Comparison of ENCODE assay signal across 8 cellular contexts in genomic region chr6:30716879-30717128, GRCh38. TPM values are rescaled to one million over a fixed set of nuclear protein-coding genes. Genes with fewer than 3 reads are reported as not detected.
DNase-seq lines count a peak whose midpoint lies in the region; ATAC-seq and TF ChIP-seq lines count a peak whose summit lies in the region.

No MANE protein-coding gene starts in this region.

- ATAC-seq in activated B cell treated with CpG ODN at 0.5 μM for 24 hours (ENCODE audit: low read depth) (no peak), GM19395 (IDR thresholded peaks at IDR 0.05; ENCODE audit: unreplicated experiment) (no peak)

- H3K27ac ChIP-seq in skeletal muscle tissue (ENCODE audit: low read depth, low read length) = peak overlapping the region; percentile 96

- peaks cover 57% of the 10 kb centered on the region for H3K4me1 Mint-ChIP-seq in activated B cell treated with CpG ODN at 0.5 μM for 24 hours
- H3K4me1 Mint-ChIP-seq in glutamatergic neuron (ENCODE audit: low read depth, unreplicated experiment) = peaks cover 10% of the 10 kb centered on the region

- POLR2A ChIA-PET in activated B cell treated with CpG ODN at 0.5 μM for 24 hours (lab: Charles Lee) = interaction anchor here (0.6 to 22.6 kb wide), 25 partner anchors 11 to 977 kb away, joined by 3 to 697 read pairs (median 5); partner anchors contain the start of genes ABCF1, DHX16, GNL1 and GTF2H4

- H3K9ac ChIP-seq in skeletal muscle tissue (ENCODE audit: low read depth in 1 of 3, low read length in 3 of 3) = peak overlapping the region; percentile 76 to 90 (median 87)

- DNase-seq in H7 = no peak
- DNase-seq in activated B cell treated with CpG ODN at 0.5 μM for 24 hours = no peak
- no peak for DNase-seq in glutamatergic neuron
- DNase-seq in GM20000 (ENCODE audit: low spot score) = no peak
- DNase-seq in SHP77 (lab: John Stamatoyannopoulos, UW) = no peak
- no peak for DNase-seq in KG1 (lab: John Stamatoyannopoulos, UW)

- H3K9me3 Mint-ChIP-seq in activated B cell treated with CpG ODN at 0.5 μM for 24 hours = no peaks in the 10 kb centered on the region
- H3K9me3 Mint-ChIP-seq in glutamatergic neuron (ENCODE audit: unreplicated experiment) = peaks cover 25% of the 10 kb centered on the region

- H3K27me3 Mint-ChIP-seq in activated B cell treated with CpG ODN at 0.5 μM for 24 hours (no peaks in the 10 kb centered on the region), glutamatergic neuron (ENCODE audit: unreplicated experiment) (peaks cover 33% of the 10 kb centered on the region)

- CTCF ChIA-PET in activated B cell treated with CpG ODN at 0.5 μM for 24 hours (lab: Charles Lee) = interaction anchor here (0.7 to 3.1 kb wide), 6 partner anchors 14 to 175 kb away, joined by 3 to 22 read pairs (median 6); no protein-coding TSS in a partner anchor

- H3K27ac Mint-ChIP-seq in activated B cell treated with CpG ODN at 0.5 μM for 24 hours = peak overlapping the region; percentile 99
- H3K27ac Mint-ChIP-seq in glutamatergic neuron (ENCODE audit: unreplicated experiment) = peak overlapping the region; percentile 98

- H3K36me3 Mint-ChIP-seq in activated B cell treated with CpG ODN at 0.5 μM for 24 hours (ENCODE audit: low read depth) (peaks cover 51% of the 10 kb centered on the region), glutamatergic neuron (ENCODE audit: unreplicated experiment) (peaks cover 23% of the 10 kb centered on the region)

- H3K9me3 ChIP-seq in skeletal muscle tissue (ENCODE audit: control insufficient read depth in 3 of 3, low read length in 3 of 3) = no peaks in the 10 kb centered on the region

- no peaks in the 10 kb centered on the region for H3K27me3 ChIP-seq in H7 (ENCODE audit: control insufficient read depth, insufficient read depth, low read length)
- H3K27me3 ChIP-seq in skeletal muscle tissue (ENCODE audit: control insufficient read depth in 3 of 3, insufficient read depth in 3 of 3, low read length in 3 of 3) = no peaks in the 10 kb centered on the region

- intact Hi-C loops in activated B cell treated with CpG ODN at 0.5 μM for 24 hours (cut with micrococcal nuclease) = loop anchor here (1.0 kb wide), 4 partner anchors 30 to 161 kb away; partner anchors contain the start of genes GNL1, MRPS18B and PPP1R10

- H3K36me3 ChIP-seq in H7 (replicated peaks; ENCODE audit: control insufficient read depth, insufficient read depth, low read length) = peaks cover 24% of the 10 kb centered on the region
- peaks cover 28 to 32% (median 29%) of the 10 kb centered on the region in 3 donors for H3K36me3 ChIP-seq in skeletal muscle tissue (ENCODE audit: control insufficient read depth in 3 of 3, insufficient read depth in 3 of 3, low read length in 3 of 3)

- H3K4me3 ChIP-seq in H7 (ENCODE audit: insufficient read depth, low read depth, low read length) = peak overlapping the region; percentile 77
- peak overlapping the region; percentile 88 to 93 (median 90) for H3K4me3 ChIP-seq in skeletal muscle tissue (ENCODE audit: low read length in 3 of 3)

- peak overlapping the region; percentile 99 for H3K4me3 Mint-ChIP-seq in activated B cell treated with CpG ODN at 0.5 μM for 24 hours
- H3K4me3 Mint-ChIP-seq in glutamatergic neuron (ENCODE audit: unreplicated experiment) = peak overlapping the region; percentile 97

- peaks cover 9 to 18% (median 15%) of the 10 kb centered on the region in 3 donors for H3K4me1 ChIP-seq in skeletal muscle tissue (ENCODE audit: control insufficient read depth in 3 of 3, insufficient read depth in 3 of 3, low read length in 3 of 3)

- TF ChIP-seq CTCF in activated B cell treated with CpG ODN at 0.5 μM for 24 hours (IDR thresholded peaks at IDR 0.05) = no peak
- no peak for TF ChIP-seq CTCF in glutamatergic neuron (IDR thresholded peaks at IDR 0.05; ENCODE audit: partially characterized antibody, unreplicated experiment)
- no peak for TF ChIP-seq CTCF in GM20000 (IDR thresholded peaks at IDR 0.05; ENCODE audit: extremely low read depth, missing control alignments)

RNA-seq across cellular contexts. Expression of gene MDC1, which starts 0.3 kb away (rescaled TPM):
- 25.5 and 29.1 TPM in 2 replicates for total RNA-seq in H7 (2014; rRNA removed; shearing (Covaris generic))
- 62.4 and 65.6 TPM in 2 replicates for total RNA-seq in activated B cell treated with CpG ODN at 0.5 μM for 24 hours
- 50.4 TPM for total RNA-seq in glutamatergic neuron (ENCODE audit: unreplicated experiment)
- total RNA-seq in skeletal muscle tissue = 5.2 TPM

RNA-seq across cellular contexts. Expression of gene TUBB, which starts 3.3 kb away (rescaled TPM):
- total RNA-seq in H7 (2014; rRNA removed; shearing (Covaris generic)) = 1,911 and 2,101 TPM in 2 replicates
- 700 and 725 TPM in 2 replicates for total RNA-seq in activated B cell treated with CpG ODN at 0.5 μM for 24 hours
- total RNA-seq in glutamatergic neuron (ENCODE audit: unreplicated experiment) = 2,264 TPM
- 317 TPM for total RNA-seq in skeletal muscle tissue

RNA-seq across cellular contexts. Expression of gene FLOT1, which starts 25.7 kb away (rescaled TPM):
- 140 and 152 TPM in 2 replicates for total RNA-seq in H7 (2014; rRNA removed; shearing (Covaris generic))
- total RNA-seq in activated B cell treated with CpG ODN at 0.5 μM for 24 hours (49.1 and 52.0 TPM in 2 replicates), glutamatergic neuron (ENCODE audit: unreplicated experiment) (191 TPM), skeletal muscle tissue (44.9 TPM)

RNA-seq across cellular contexts. Expression of gene NRM, which starts 26.0 kb away (rescaled TPM):
- total RNA-seq in H7 (2014; rRNA removed; shearing (Covaris generic)) = 20.7 and 23.8 TPM in 2 replicates
- 17.4 and 17.8 TPM in 2 replicates for total RNA-seq in activated B cell treated with CpG ODN at 0.5 μM for 24 hours
- total RNA-seq in glutamatergic neuron (ENCODE audit: unreplicated experiment) = 52.2 TPM
- total RNA-seq in skeletal muscle tissue = 3.7 TPM

RNA-seq across cellular contexts. Expression of gene IER3, which starts 27.5 kb away (rescaled TPM):
- total RNA-seq in H7 (2014; rRNA removed; shearing (Covaris generic)) = 116 and 141 TPM in 2 replicates
- total RNA-seq in activated B cell treated with CpG ODN at 0.5 μM for 24 hours = 3.0 and 3.3 TPM in 2 replicates
- 13.5 TPM for total RNA-seq in glutamatergic neuron (ENCODE audit: unreplicated experiment)
- 4.2 TPM for total RNA-seq in skeletal muscle tissue
